1 cellular context compared by ENCODE assay signal in the genomic region with DNA sequence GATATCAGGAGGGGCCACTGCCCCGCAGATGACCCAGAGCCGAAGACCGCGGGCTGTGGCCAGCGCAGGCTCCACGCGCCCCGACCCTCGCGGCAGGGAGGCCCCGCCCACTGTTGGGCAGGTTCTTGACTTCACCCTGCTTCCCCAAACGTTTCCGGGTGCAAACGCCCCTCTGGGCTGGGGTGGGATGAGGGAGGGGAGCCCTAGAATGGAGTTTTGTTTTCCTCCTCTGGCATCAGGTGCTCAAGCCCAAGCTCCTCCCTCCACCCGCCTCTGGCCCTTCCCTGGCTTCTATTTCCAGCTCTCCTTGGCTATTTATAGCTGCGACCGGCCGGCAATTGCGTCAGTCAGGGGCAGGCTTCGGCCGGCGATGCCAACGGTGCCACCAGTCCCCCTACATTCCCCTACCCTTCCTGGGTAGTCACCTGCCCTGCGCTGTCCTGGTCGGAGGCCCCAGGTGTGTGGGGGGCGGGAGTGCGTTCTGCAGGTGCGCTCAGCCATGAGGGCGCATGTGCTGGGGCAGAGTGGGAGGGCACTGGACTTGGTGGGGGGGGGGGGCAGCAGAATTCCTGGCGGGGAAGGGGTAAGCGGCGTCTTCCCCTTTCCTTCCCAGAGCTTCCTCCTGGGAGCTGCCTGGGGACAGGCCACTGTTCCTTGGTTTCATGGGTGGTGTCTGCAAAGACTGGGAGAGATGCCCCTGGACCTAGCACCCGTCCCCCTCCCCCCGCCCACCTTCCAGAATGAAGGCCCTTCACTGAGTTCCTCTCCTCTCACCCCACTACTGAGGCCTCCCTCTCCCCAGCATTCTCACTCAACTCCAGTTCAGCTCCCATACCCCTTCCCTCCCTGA.
TF ChIP-seq lines count a peak whose summit lies in the region.

No MANE protein-coding gene starts in this region.

TF ChIP-seq in HEK293, 187 proteins besides CTCF, POLR2A, EP300 and RAD21 (continued from another document):
- TF ChIP-seq PATZ1 (tag by site-specific recombination; IDR thresholded peaks at IDR 0.05), result peak; percentile 69; the same call in 1 of the 2 replicates
- TF ChIP-seq GLI2 (tag by site-specific recombination; IDR thresholded peaks at IDR 0.05; ENCODE audit: borderline replicate concordance, low read depth), result no peak
- no peak for TF ChIP-seq ZNF16 (tag by site-specific recombination; IDR thresholded peaks at IDR 0.05; ENCODE audit: low read depth)
- TF ChIP-seq KLF1 (tag by site-specific recombination; IDR thresholded peaks at IDR 0.05), result peak; percentile 81
- no peak for TF ChIP-seq ZNF266 (tag by site-specific recombination; IDR thresholded peaks at IDR 0.05; ENCODE audit: low read depth)
- TF ChIP-seq ZNF140 (tag by site-specific recombination; IDR thresholded peaks at IDR 0.05), result no peak
- TF ChIP-seq, protein P1, sequence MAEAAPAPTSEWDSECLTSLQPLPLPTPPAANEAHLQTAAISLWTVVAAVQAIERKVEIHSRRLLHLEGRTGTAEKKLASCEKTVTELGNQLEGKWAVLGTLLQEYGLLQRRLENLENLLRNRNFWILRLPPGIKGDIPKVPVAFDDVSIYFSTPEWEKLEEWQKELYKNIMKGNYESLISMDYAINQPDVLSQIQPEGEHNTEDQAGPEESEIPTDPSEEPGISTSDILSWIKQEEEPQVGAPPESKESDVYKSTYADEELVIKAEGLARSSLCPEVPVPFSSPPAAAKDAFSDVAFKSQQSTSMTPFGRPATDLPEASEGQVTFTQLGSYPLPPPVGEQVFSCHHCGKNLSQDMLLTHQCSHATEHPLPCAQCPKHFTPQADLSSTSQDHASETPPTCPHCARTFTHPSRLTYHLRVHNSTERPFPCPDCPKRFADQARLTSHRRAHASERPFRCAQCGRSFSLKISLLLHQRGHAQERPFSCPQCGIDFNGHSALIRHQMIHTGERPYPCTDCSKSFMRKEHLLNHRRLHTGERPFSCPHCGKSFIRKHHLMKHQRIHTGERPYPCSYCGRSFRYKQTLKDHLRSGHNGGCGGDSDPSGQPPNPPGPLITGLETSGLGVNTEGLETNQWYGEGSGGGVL (tag by site-specific recombination; IDR thresholded peaks at IDR 0.05), result peak; percentile 38
- TF ChIP-seq ZNF335 (tag by site-specific recombination; conservative IDR thresholded peaks at IDR 0.05), result 0 out of 2 replicates have a peak, but pooled peaks have one; percentile 9
- TF ChIP-seq ZNF426 (tag by site-specific recombination; IDR thresholded peaks at IDR 0.05), result no peak
- TF ChIP-seq, protein P2, sequence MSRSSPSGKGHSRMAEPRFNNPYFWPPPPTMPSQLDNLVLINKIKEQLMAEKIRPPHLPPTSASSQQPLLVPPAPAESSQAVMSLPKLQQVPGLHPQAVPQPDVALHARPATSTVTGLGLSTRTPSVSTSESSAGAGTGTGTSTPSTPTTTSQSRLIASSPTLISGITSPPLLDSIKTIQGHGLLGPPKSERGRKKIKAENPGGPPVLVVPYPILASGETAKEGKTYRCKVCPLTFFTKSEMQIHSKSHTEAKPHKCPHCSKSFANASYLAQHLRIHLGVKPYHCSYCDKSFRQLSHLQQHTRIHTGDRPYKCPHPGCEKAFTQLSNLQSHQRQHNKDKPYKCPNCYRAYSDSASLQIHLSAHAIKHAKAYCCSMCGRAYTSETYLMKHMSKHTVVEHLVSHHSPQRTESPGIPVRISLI (tag by site-specific recombination; IDR thresholded peaks at IDR 0.05), result no peak
